ENCODE assay signal across 19 cellular contexts in genomic region chr15:58296276-58296675, GRCh38.
DNase-seq lines count a peak whose midpoint lies in the region; ATAC-seq, FAIRE-seq and TF ChIP-seq lines count a peak whose summit lies in the region.
"Had no signal": no experiment of that assay in that cellular context is flagged by ENCODE, and none has a peak within 500 bp of the region (broad histone marks: within the 10 kb centered on the region; RNA-seq: fewer than 3 reads in every experiment).

No MANE protein-coding gene starts in this region.

- H3F3A ChIP-seq in MM.1S (ENCODE audit: insufficient read depth, low read length): peaks cover 61% of the 10 kb centered on the region

- intact Hi-C loops in natural killer cell (cut with micrococcal nuclease) (no loop called here), K562 (cut with micrococcal nuclease) (no loop called here)

- peaks cover 16% of the 10 kb centered on the region for H3K36me3 Mint-ChIP-seq in natural killer cell treated with Interleukin-12 subunit alpha and Interleukin-12 subunit beta and Interleukin-15 and Interleukin-18, amount 100 ng/mL, for 72 hours
- H3K36me3 Mint-ChIP-seq in natural killer cell: no peaks in the 10 kb centered on the region
- H3K36me3 Mint-ChIP-seq: CD4-positive, alpha-beta memory T cell had no signal

- H3K9me3 Mint-ChIP-seq in natural killer cell treated with Interleukin-12 subunit alpha and Interleukin-12 subunit beta and Interleukin-15 and Interleukin-18, amount 100 ng/mL, for 72 hours: no peaks in the 10 kb centered on the region
- no peaks in the 10 kb centered on the region for H3K9me3 Mint-ChIP-seq in natural killer cell

- FAIRE-seq in K562 (lab: Jason Lieb, UNC): no peak
- FAIRE-seq: GM12892, GM19239 had no signal

- H4K20me1 ChIP-seq in MM.1S (ENCODE audit: insufficient read depth, low read length) (no peaks in the 10 kb centered on the region), K562 (replicated peaks; ENCODE audit: control insufficient read depth, insufficient read depth, low read length) (no peaks in the 10 kb centered on the region)

- H3K79me2 ChIP-seq in MM.1S (ENCODE audit: low read length) (no peaks in the 10 kb centered on the region), K562 (ENCODE audit: control insufficient read depth, insufficient read depth, low read length) (no peaks in the 10 kb centered on the region)

- TF ChIP-seq POLR2A in K562 (conservative IDR thresholded peaks at IDR 0.05): no peak

- CTCF ChIA-PET in K562 (lab: Yijun Ruan, JAX; ENCODE audit: low intra/inter-chr PET ratio): no interaction called here

- no peak overlapping the region for H3K4me2 ChIP-seq in MM.1S (ENCODE audit: low read depth, low read length)
- no peak overlapping the region for H3K4me2 ChIP-seq in K562 (ENCODE audit: insufficient read depth, low read length)
- H3K4me2 ChIP-seq: GM23338 had no signal

- H2AFZ ChIP-seq in MM.1S (ENCODE audit: low read length) (no peak overlapping the region), K562 (ENCODE audit: low read depth, low read length) (no peak overlapping the region)
- H2AFZ ChIP-seq: GM23338 had no signal

- in situ Hi-C loops in K562 (cut with MboI): no loop called here

- H3K27me3 ChIP-seq in MM.1S (replicated peaks; ENCODE audit: insufficient read depth, low read length) (no peaks in the 10 kb centered on the region), K562 (ENCODE audit: control insufficient read depth in 2 of 2, insufficient read depth in 2 of 2, low read length in 2 of 2) (no peaks in the 10 kb centered on the region)

- H3K27ac Mint-ChIP-seq in natural killer cell treated with Interleukin-12 subunit alpha and Interleukin-12 subunit beta and Interleukin-15 and Interleukin-18, amount 100 ng/mL, for 72 hours: no peak overlapping the region
- H3K27ac Mint-ChIP-seq in natural killer cell: peak overlapping the region in 1 of 2 donors; percentile 22
- H3K27ac Mint-ChIP-seq: CD4-positive, alpha-beta memory T cell; GM23338; HFFc6 had no signal

- no peaks in the 10 kb centered on the region for H3K9me3 ChIP-seq in MM.1S (replicated peaks; ENCODE audit: insufficient read depth, low read length)
- peaks cover 8% of the 10 kb centered on the region for H3K9me3 ChIP-seq in K562 (replicated peaks; ENCODE audit: control insufficient read depth, insufficient read depth, low read depth, low read length)

- no peak for ATAC-seq in natural killer cell treated with Interleukin-12 subunit alpha and Interleukin-12 subunit beta and Interleukin-15 and Interleukin-18, amount 100 ng/mL, for 72 hours
- no peak for ATAC-seq in natural killer cell
- no peak for ATAC-seq in K562
- ATAC-seq in GM21367 (IDR thresholded peaks at IDR 0.05; ENCODE audit: unreplicated experiment): no peak
- ATAC-seq: GM23338, HCT116 had no signal

- peaks cover 26 to 42% of the 10 kb centered on the region in 2 donors for H3K4me1 Mint-ChIP-seq in natural killer cell treated with Interleukin-12 subunit alpha and Interleukin-12 subunit beta and Interleukin-15 and Interleukin-18, amount 100 ng/mL, for 72 hours (ENCODE audit: low read depth in 2 of 2)
- H3K4me1 Mint-ChIP-seq in natural killer cell: peaks cover 4 to 46% of the 10 kb centered on the region in 2 donors
- H3K4me1 Mint-ChIP-seq: CD4-positive, alpha-beta memory T cell had no signal

- H3K36me3 ChIP-seq in MM.1S (replicated peaks; ENCODE audit: insufficient read depth, low read length) (no peaks in the 10 kb centered on the region), K562 (ENCODE audit: control insufficient read depth, insufficient read depth, low read length) (no peaks in the 10 kb centered on the region)

- peaks cover 0 to 5% of the 10 kb centered on the region in 2 donors for H3K27me3 Mint-ChIP-seq in natural killer cell treated with Interleukin-12 subunit alpha and Interleukin-12 subunit beta and Interleukin-15 and Interleukin-18, amount 100 ng/mL, for 72 hours
- peaks cover 0 to 5% of the 10 kb centered on the region in 2 donors for H3K27me3 Mint-ChIP-seq in natural killer cell (ENCODE audit: low read depth in 2 of 2)

- no peaks in the 10 kb centered on the region for H3K9me1 ChIP-seq in K562 (ENCODE audit: control insufficient read depth, insufficient read depth, low read length)

- peaks cover 82% of the 10 kb centered on the region for H3K4me1 ChIP-seq in MM.1S (ENCODE audit: low read length)
- peaks cover 0 to 6% of the 10 kb centered on the region in 2 experiments; a peak in 1 of 5 replicates for H3K4me1 ChIP-seq in K562 (replicated peaks in 1 of 2; ENCODE audit: control insufficient read depth in 2 of 2, insufficient read depth in 2 of 2, low read length in 2 of 2)

- H3K4me3 Mint-ChIP-seq in natural killer cell treated with Interleukin-12 subunit alpha and Interleukin-12 subunit beta and Interleukin-15 and Interleukin-18, amount 100 ng/mL, for 72 hours: peak overlapping the region; percentile 9
- no peak overlapping the region for H3K4me3 Mint-ChIP-seq in natural killer cell
- H3K4me3 Mint-ChIP-seq: CD4-positive, alpha-beta memory T cell; GM23338; H9; HFFc6 had no signal

- H3K27ac ChIP-seq in MM.1S (ENCODE audit: low read length) (peak overlapping the region; percentile 93; the same call in 1 of the 2 replicates), K562 (ENCODE audit: extremely low read depth, low read depth, low read length) (no peak overlapping the region)

- no peak overlapping the region for H3K4me3 ChIP-seq in MM.1S (ENCODE audit: low read length)
- H3K4me3 ChIP-seq in K562: no peak overlapping the region
- H3K4me3 ChIP-seq: GM23338 had no signal

- POLR2A ChIA-PET in K562 (lab: Yijun Ruan, JAX): no interaction called here

- no peaks in the 10 kb centered on the region for H3K9me2 ChIP-seq in MM.1S (replicated peaks; ENCODE audit: insufficient read depth, low read length)

- H3K9ac ChIP-seq in MM.1S (ENCODE audit: low read length) (no peak overlapping the region), K562 (ENCODE audit: insufficient read depth in 1 of 2, low read depth in 2 of 2, low read length in 2 of 2) (no peak overlapping the region)

- no peak for TF ChIP-seq EP300 in K562 (IDR thresholded peaks at IDR 0.05; ENCODE audit: low read length)

- BruUV-seq in K562 (replicated peaks; lab: Mats Ljungman, UMichigan): no TSS peak

- 59% methylated on average over 2 of the region's 2 CpGs for WGBS in K562 (ENCODE audit: insufficient coverage, low coverage, missing lambda C conversion rate)

- TF ChIP-seq CTCF in natural killer cell (IDR thresholded peaks at IDR 0.05) (no peak), MM.1S (IDR thresholded peaks at IDR 0.05; ENCODE audit: low read length) (no peak), K562 (IDR thresholded peaks at IDR 0.05 in 2 of 3, conservative IDR thresholded peaks at IDR 0.05 in 1 of 3; ENCODE audit: insufficient read depth in 2 of 3, low read depth in 1 of 3, low read length in 3 of 3) (no peak)

- no peak for DNase-seq in natural killer cell treated with Interleukin-12 subunit alpha and Interleukin-12 subunit beta and Interleukin-15 and Interleukin-18, amount 100 ng/mL, for 72 hours (ENCODE audit: low spot score)
- no peak for DNase-seq in natural killer cell
- no peak for DNase-seq in MM.1S
- DNase-seq in K562 (ENCODE audit: extremely low read depth in 1 of 4, low spot score in 3 of 4): no peak
- no peak for DNase-seq in cerebellar cortex (ENCODE audit: low spot score)
- DNase-seq: 8988T; C1 segment of cervical spinal cord; Calu3; CD4-positive, alpha-beta memory T cell; COR-L47; DMS53; DMS79 treated with DMSO at 0.1 percent for 48 hours; H9; HFFc6 had no signal

- no peak for TF ChIP-seq RAD21 in K562 (CRISPR knock-in tag; conservative IDR thresholded peaks at IDR 0.05 in 1 of 2, IDR thresholded peaks at IDR 0.05 in 1 of 2)

TF ChIP-seq in K562, 482 proteins besides CTCF, POLR2A, EP300 and RAD21 (continues in another document):
- no peak for TF ChIP-seq IRF2 (CRISPR knock-in tag; IDR thresholded peaks at IDR 0.05)
- no peak for TF ChIP-seq ZNF263 (CRISPR knock-in tag; IDR thresholded peaks at IDR 0.05; ENCODE audit: borderline replicate concordance)
- TF ChIP-seq SRSF3 (IDR thresholded peaks at IDR 0.05; ENCODE audit: insufficient read depth, low read length): no peak
- TF ChIP-seq, protein P1, sequence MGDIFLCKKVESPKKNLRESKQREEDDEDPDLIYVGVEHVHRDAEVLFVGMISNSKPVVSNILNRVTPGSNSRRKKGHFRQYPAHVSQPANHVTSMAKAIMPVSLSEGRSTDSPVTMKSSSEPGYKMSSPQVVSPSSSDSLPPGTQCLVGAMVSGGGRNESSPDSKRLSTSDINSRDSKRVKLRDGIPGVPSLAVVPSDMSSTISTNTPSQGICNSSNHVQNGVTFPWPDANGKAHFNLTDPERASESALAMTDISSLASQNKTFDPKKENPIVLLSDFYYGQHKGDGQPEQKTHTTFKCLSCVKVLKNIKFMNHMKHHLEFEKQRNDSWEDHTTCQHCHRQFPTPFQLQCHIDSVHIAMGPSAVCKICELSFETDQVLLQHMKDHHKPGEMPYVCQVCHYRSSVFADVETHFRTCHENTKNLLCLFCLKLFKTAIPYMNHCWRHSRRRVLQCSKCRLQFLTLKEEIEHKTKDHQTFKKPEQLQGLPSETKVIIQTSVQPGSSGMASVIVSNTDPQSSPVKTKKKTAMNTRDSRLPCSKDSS (IDR thresholded peaks at IDR 0.05; ENCODE audit: low read depth, partially characterized antibody): peak; percentile 50
- TF ChIP-seq, protein P2, sequence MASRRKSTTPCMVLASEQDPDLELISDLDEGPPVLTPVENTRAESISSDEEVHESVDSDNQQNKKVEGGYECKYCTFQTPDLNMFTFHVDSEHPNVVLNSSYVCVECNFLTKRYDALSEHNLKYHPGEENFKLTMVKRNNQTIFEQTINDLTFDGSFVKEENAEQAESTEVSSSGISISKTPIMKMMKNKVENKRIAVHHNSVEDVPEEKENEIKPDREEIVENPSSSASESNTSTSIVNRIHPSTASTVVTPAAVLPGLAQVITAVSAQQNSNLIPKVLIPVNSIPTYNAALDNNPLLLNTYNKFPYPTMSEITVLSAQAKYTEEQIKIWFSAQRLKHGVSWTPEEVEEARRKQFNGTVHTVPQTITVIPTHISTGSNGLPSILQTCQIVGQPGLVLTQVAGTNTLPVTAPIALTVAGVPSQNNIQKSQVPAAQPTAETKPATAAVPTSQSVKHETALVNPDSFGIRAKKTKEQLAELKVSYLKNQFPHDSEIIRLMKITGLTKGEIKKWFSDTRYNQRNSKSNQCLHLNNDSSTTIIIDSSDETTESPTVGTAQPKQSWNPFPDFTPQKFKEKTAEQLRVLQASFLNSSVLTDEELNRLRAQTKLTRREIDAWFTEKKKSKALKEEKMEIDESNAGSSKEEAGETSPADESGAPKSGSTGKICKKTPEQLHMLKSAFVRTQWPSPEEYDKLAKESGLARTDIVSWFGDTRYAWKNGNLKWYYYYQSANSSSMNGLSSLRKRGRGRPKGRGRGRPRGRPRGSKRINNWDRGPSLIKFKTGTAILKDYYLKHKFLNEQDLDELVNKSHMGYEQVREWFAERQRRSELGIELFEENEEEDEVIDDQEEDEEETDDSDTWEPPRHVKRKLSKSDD (conservative IDR thresholded peaks at IDR 0.05; ENCODE audit: low read length): no peak
- no peak for TF ChIP-seq ZBTB8A (IDR thresholded peaks at IDR 0.05; ENCODE audit: partially characterized antibody)
- no peak for TF ChIP-seq TBP (optimal IDR thresholded peaks at IDR 0.05; ENCODE audit: low read depth, low read length)
- no peak for TF ChIP-seq CHCHD3 (CRISPR knock-in tag; IDR thresholded peaks at IDR 0.05)
- TF ChIP-seq MTA1 (IDR thresholded peaks at IDR 0.05; ENCODE audit: borderline replicate concordance): no peak
